Comparison of ENCODE assay signal across 13 cellular contexts in genomic region chr3:15520185-15520584, GRCh38. TPM values are rescaled to one million over a fixed set of nuclear protein-coding genes. Genes with fewer than 3 reads are reported as not detected.
A peak's percentile ranks its signal among the peaks of the same experiment; 100 is the strongest.
DNase-seq lines count a peak whose midpoint lies in the region; ATAC-seq and TF ChIP-seq lines count a peak whose summit lies in the region.
"Had no signal": no experiment of that assay in that cellular context is flagged by ENCODE, and none has a peak within 500 bp of the region (broad histone marks: within the 10 kb centered on the region; RNA-seq: fewer than 3 reads in every experiment).

No MANE protein-coding gene starts in this region.

- H3K9me3 Mint-ChIP-seq in activated CD8-positive, alpha-beta T cell treated with anti-CD3 and anti-CD28 coated beads for 36 hours: no peaks in the 10 kb centered on the region
- H3K9me3 Mint-ChIP-seq in stimulated activated naive B cell treated with anti-CD40 and anti-IgM and Interleukin-4, amounts not matched to agents 10 μg/mL and 1 μg/mL and 100 μg/mL, for 72 hours: no peaks in the 10 kb centered on the region

- intact Hi-C loops in Right ventricle myocardium inferior (cut with DNase I) (no loop called here), cardiac septum (cut with DNase I) (no loop called here), left ventricle myocardium inferior (cut with micrococcal nuclease) (no loop called here), esophagus squamous epithelium (cut with DNase I) (no loop called here)
- intact Hi-C loops in activated CD8-positive, alpha-beta T cell treated with anti-CD3 and anti-CD28 coated beads for 36 hours (cut with micrococcal nuclease): no loop called here

- CTCF ChIA-PET in activated CD8-positive, alpha-beta T cell treated with anti-CD3 and anti-CD28 coated beads for 36 hours (lab: Charles Lee): interaction anchor here (0.9 to 2.6 kb wide), 4 partner anchors 8 to 37 kb away, joined by 3 to 9 read pairs (median 4); no protein-coding TSS in a partner anchor

- H3K36me3 ChIP-seq in left ventricle myocardium inferior: no peaks in the 10 kb centered on the region
- H3K36me3 ChIP-seq in esophagus squamous epithelium: no peaks in the 10 kb centered on the region
- no peaks in the 10 kb centered on the region for H3K36me3 ChIP-seq in upper lobe of left lung
- H3K36me3 ChIP-seq: vagina had no signal

- peak overlapping the region; percentile 55 for H3K4me3 Mint-ChIP-seq in activated CD8-positive, alpha-beta T cell treated with anti-CD3 and anti-CD28 coated beads for 36 hours
- H3K4me3 Mint-ChIP-seq in stimulated activated naive B cell treated with anti-CD40 and anti-IgM and Interleukin-4, amounts not matched to agents 10 μg/mL and 1 μg/mL and 100 μg/mL, for 72 hours: no peak overlapping the region

- H3K9me3 ChIP-seq in left ventricle myocardium inferior (replicated peaks) (no peaks in the 10 kb centered on the region), esophagus squamous epithelium (no peaks in the 10 kb centered on the region), upper lobe of left lung (no peaks in the 10 kb centered on the region)
- H3K9me3 ChIP-seq: vagina had no signal

- DNase-seq in Right ventricle myocardium inferior (ENCODE audit: missing footprints): no peak
- DNase-seq in cardiac septum (ENCODE audit: low spot score): no peak
- DNase-seq in activated CD8-positive, alpha-beta T cell treated with anti-CD3 and anti-CD28 coated beads for 36 hours: peak; percentile 60
- no peak for DNase-seq in left ventricle myocardium inferior
- no peak for DNase-seq in stimulated activated naive B cell treated with anti-CD40 and anti-IgM and Interleukin-4, amounts not matched to agents 10 μg/mL and 1 μg/mL and 100 μg/mL, for 72 hours
- no peak for DNase-seq in 8988T
- DNase-seq in esophagus squamous epithelium (lab: John Stamatoyannopoulos, UW): no peak
- no peak for DNase-seq in upper lobe of left lung
- DNase-seq: mammary epithelial cell, NCI-H187 treated with DMSO at 0.1 percent for 48 hours had no signal

- peaks cover 5% of the 10 kb centered on the region for H3K27me3 Mint-ChIP-seq in activated CD8-positive, alpha-beta T cell treated with anti-CD3 and anti-CD28 coated beads for 36 hours
- peaks cover 11 to 18% of the 10 kb centered on the region in 2 donors for H3K27me3 Mint-ChIP-seq in stimulated activated naive B cell treated with anti-CD40 and anti-IgM and Interleukin-4, amounts not matched to agents 10 μg/mL and 1 μg/mL and 100 μg/mL, for 72 hours

- peak overlapping the region; percentile 70 for H3K27ac Mint-ChIP-seq in activated CD8-positive, alpha-beta T cell treated with anti-CD3 and anti-CD28 coated beads for 36 hours
- peak overlapping the region; percentile 53 for H3K27ac Mint-ChIP-seq in stimulated activated naive B cell treated with anti-CD40 and anti-IgM and Interleukin-4, amounts not matched to agents 10 μg/mL and 1 μg/mL and 100 μg/mL, for 72 hours

- H3K4me3 ChIP-seq in left ventricle myocardium inferior: peak overlapping the region; percentile 48
- H3K4me3 ChIP-seq in esophagus squamous epithelium: no peak overlapping the region
- H3K4me3 ChIP-seq in upper lobe of left lung: no peak overlapping the region
- H3K4me3 ChIP-seq: vagina had no signal

- H3K4me1 ChIP-seq in left ventricle myocardium inferior: peaks cover 55% of the 10 kb centered on the region
- H3K4me1 ChIP-seq in esophagus squamous epithelium: no peaks in the 10 kb centered on the region
- H3K4me1 ChIP-seq in upper lobe of left lung: peaks cover 0 to 12% (median 8%) of the 10 kb centered on the region in 4 donors

- TF ChIP-seq CTCF in activated CD8-positive, alpha-beta T cell treated with anti-CD3 and anti-CD28 coated beads for 36 hours (IDR thresholded peaks at IDR 0.05): no peak
- TF ChIP-seq CTCF in left ventricle myocardium inferior (IDR thresholded peaks at IDR 0.05; ENCODE audit: borderline replicate concordance) (no peak), esophagus squamous epithelium (IDR thresholded peaks at IDR 0.05) (no peak), upper lobe of left lung (IDR thresholded peaks at IDR 0.05) (no peak)

- TF ChIP-seq POLR2A in esophagus squamous epithelium (IDR thresholded peaks at IDR 0.05): no peak
- TF ChIP-seq POLR2A in upper lobe of left lung (IDR thresholded peaks at IDR 0.05): no peak

- H3K4me1 Mint-ChIP-seq in activated CD8-positive, alpha-beta T cell treated with anti-CD3 and anti-CD28 coated beads for 36 hours (ENCODE audit: low read depth): peaks cover 17% of the 10 kb centered on the region
- peaks cover 8 to 16% of the 10 kb centered on the region in 2 donors for H3K4me1 Mint-ChIP-seq in stimulated activated naive B cell treated with anti-CD40 and anti-IgM and Interleukin-4, amounts not matched to agents 10 μg/mL and 1 μg/mL and 100 μg/mL, for 72 hours

- no peaks in the 10 kb centered on the region for H3K36me3 Mint-ChIP-seq in activated CD8-positive, alpha-beta T cell treated with anti-CD3 and anti-CD28 coated beads for 36 hours (ENCODE audit: low read depth)
- no peaks in the 10 kb centered on the region for H3K36me3 Mint-ChIP-seq in stimulated activated naive B cell treated with anti-CD40 and anti-IgM and Interleukin-4, amounts not matched to agents 10 μg/mL and 1 μg/mL and 100 μg/mL, for 72 hours

- H3K27me3 ChIP-seq in left ventricle myocardium inferior (ENCODE audit: low read depth) (no peaks in the 10 kb centered on the region), esophagus squamous epithelium (no peaks in the 10 kb centered on the region), upper lobe of left lung (no peaks in the 10 kb centered on the region)
- H3K27me3 ChIP-seq: dorsolateral prefrontal cortex, vagina had no signal

- H3K27ac ChIP-seq in left ventricle myocardium inferior (replicated peaks) (peak overlapping the region; percentile 76), esophagus squamous epithelium (no peak overlapping the region), upper lobe of left lung (no peak overlapping the region)
- H3K27ac ChIP-seq: C4-2B, dorsolateral prefrontal cortex, vagina had no signal

- 39 to 51% methylated on average over 3 of the region's 3 CpGs for WGBS in esophagus squamous epithelium, 2 donors
- WGBS in upper lobe of left lung, 2 donors: 48 to 49% methylated on average over 3 of the region's 3 CpGs

- POLR2A ChIA-PET in activated CD8-positive, alpha-beta T cell treated with anti-CD3 and anti-CD28 coated beads for 36 hours (lab: Charles Lee): no interaction called here

- ATAC-seq in Right ventricle myocardium inferior (peak; percentile 64), upper lobe of left lung (ENCODE audit: low FRiP score in 2 of 2) (no peak)
- ATAC-seq in activated CD8-positive, alpha-beta T cell treated with anti-CD3 and anti-CD28 coated beads for 36 hours: peak; percentile 86
- ATAC-seq in stimulated activated naive B cell treated with anti-CD40 and anti-IgM and Interleukin-4, amounts not matched to agents 10 μg/mL and 1 μg/mL and 100 μg/mL, for 72 hours (replicated peaks): no peak

- no peak for TF ChIP-seq EP300 in upper lobe of left lung (IDR thresholded peaks at IDR 0.05)

RNA-seq across cellular contexts. Expression of gene COLQ, which starts 1.3 kb away (rescaled TPM):
- total RNA-seq in Right ventricle myocardium inferior (1.7 TPM), cardiac septum (41.7 TPM), left ventricle myocardium inferior (14.9 TPM), esophagus squamous epithelium (1 to 10 TPM in 1 of 4 donors, under 1 TPM in 3; 0.70 to 1.1 (median 0.89) TPM), upper lobe of left lung (10 to 100 TPM in 1 of 6 donors, 1 to 10 TPM in 5; 1.1 to 34.6 (median 2.6) TPM)
- 1 to 10 TPM; 2.3 to 2.9 TPM for total RNA-seq in activated CD8-positive, alpha-beta T cell treated with anti-CD3 and anti-CD28 coated beads for 36 hours

Comparison
In these comparisons a context has a peak if more than half of its experiments do, and no peak if none do; other contexts are left out.
1. ATAC-seq: peak in Right ventricle myocardium inferior (single experiment) and activated CD8-positive, alpha-beta T cell treated with anti-CD3 and anti-CD28 coated beads for 36 hours (single experiment); none in stimulated activated naive B cell treated with anti-CD40 and anti-IgM and Interleukin-4, amounts not matched to agents 10 μg/mL and 1 μg/mL and 100 μg/mL, for 72 hours (0 of 2) and upper lobe of left lung (0 of 2).